In genomic region chr16:11497851-11498289, GRCh38 we compare ENCODE assay signal across 8 cellular contexts.
A peak's percentile ranks its signal among the peaks of the same experiment; 100 is the strongest.
DNase-seq lines count a peak whose midpoint lies in the region; ATAC-seq and TF ChIP-seq lines count a peak whose summit lies in the region.

No MANE protein-coding gene starts in this region.

- no peaks in the 10 kb centered on the region for H3K27me3 ChIP-seq in upper lobe of left lung

- peaks cover 21 to 33% (median 25%) of the 10 kb centered on the region in 4 donors for H3K4me1 ChIP-seq in upper lobe of left lung

- no peak for TF ChIP-seq CTCF in upper lobe of left lung (IDR thresholded peaks at IDR 0.05)

- H3K27ac ChIP-seq in upper lobe of left lung, result peak overlapping the region; percentile 31 to 82 (median 58)

- 53 to 56% methylated on average over 5 of the region's 5 CpGs for WGBS in upper lobe of left lung, 2 donors

- no peak for DNase-seq in activated CD4-positive, alpha-beta T cell treated with anti-CD3 and anti-CD28 coated beads, Interleukin-2, amount 10 ng/mL, durations not matched to agents 24 days and 14 days
- no peak for DNase-seq in activated CD4-positive, alpha-beta T cell treated with anti-CD3 and anti-CD28 coated beads for 1 hour
- DNase-seq in left kidney (ENCODE audit: low read depth, low spot score) (peak; percentile 51), upper lobe of left lung (peak in 1 of 2 donors; percentile 52), SHP77 (lab: John Stamatoyannopoulos, UW) (no peak), HuH-7.5 (ENCODE audit: low spot score) (no peak)

- no peak for ATAC-seq in activated T-helper 17 cell treated with anti-CD3 and anti-CD28 coated beads, Interleukin-2, amount 50 U/mL, for 72 hours (replicated peaks)
- ATAC-seq in upper lobe of left lung (ENCODE audit: low FRiP score in 2 of 2) (no peak), GM21367 (IDR thresholded peaks at IDR 0.05; ENCODE audit: unreplicated experiment) (no peak)

- TF ChIP-seq POLR2A in upper lobe of left lung (IDR thresholded peaks at IDR 0.05), result no peak

- H3K9me3 Mint-ChIP-seq in activated CD4-positive, alpha-beta T cell treated with anti-CD3 and anti-CD28 coated beads, Interleukin-2, amount 10 ng/mL, durations not matched to agents 24 days and 14 days, result no peaks in the 10 kb centered on the region
- H3K9me3 Mint-ChIP-seq in activated T-helper 17 cell treated with anti-CD3 and anti-CD28 coated beads, Interleukin-2, amount 50 U/mL, for 72 hours, result no peaks in the 10 kb centered on the region

- H3K36me3 Mint-ChIP-seq in activated CD4-positive, alpha-beta T cell treated with anti-CD3 and anti-CD28 coated beads, Interleukin-2, amount 10 ng/mL, durations not matched to agents 24 days and 14 days (ENCODE audit: low read depth), result no peaks in the 10 kb centered on the region
- no peaks in the 10 kb centered on the region for H3K36me3 Mint-ChIP-seq in activated T-helper 17 cell treated with anti-CD3 and anti-CD28 coated beads, Interleukin-2, amount 50 U/mL, for 72 hours (ENCODE audit: low read depth)

- no peak overlapping the region for H3K4me3 Mint-ChIP-seq in activated CD4-positive, alpha-beta T cell treated with anti-CD3 and anti-CD28 coated beads, Interleukin-2, amount 10 ng/mL, durations not matched to agents 24 days and 14 days
- H3K4me3 Mint-ChIP-seq in activated T-helper 17 cell treated with anti-CD3 and anti-CD28 coated beads, Interleukin-2, amount 50 U/mL, for 72 hours, result no peak overlapping the region

- intact Hi-C loops in activated CD4-positive, alpha-beta T cell treated with anti-CD3 and anti-CD28 coated beads, Interleukin-2, amount 10 ng/mL, durations not matched to agents 24 days and 14 days (cut with micrococcal nuclease), result no loop called here

- TF ChIP-seq EP300 in upper lobe of left lung (IDR thresholded peaks at IDR 0.05), result no peak

- peak overlapping the region; percentile 16 for H3K27ac Mint-ChIP-seq in activated CD4-positive, alpha-beta T cell treated with anti-CD3 and anti-CD28 coated beads, Interleukin-2, amount 10 ng/mL, durations not matched to agents 24 days and 14 days
- peak overlapping the region; percentile 68 for H3K27ac Mint-ChIP-seq in activated T-helper 17 cell treated with anti-CD3 and anti-CD28 coated beads, Interleukin-2, amount 50 U/mL, for 72 hours

- no peaks in the 10 kb centered on the region for H3K36me3 ChIP-seq in upper lobe of left lung

- H3K27me3 Mint-ChIP-seq in activated CD4-positive, alpha-beta T cell treated with anti-CD3 and anti-CD28 coated beads, Interleukin-2, amount 10 ng/mL, durations not matched to agents 24 days and 14 days, result no peaks in the 10 kb centered on the region
- no peaks in the 10 kb centered on the region for H3K27me3 Mint-ChIP-seq in activated T-helper 17 cell treated with anti-CD3 and anti-CD28 coated beads, Interleukin-2, amount 50 U/mL, for 72 hours

- H3K4me3 ChIP-seq in upper lobe of left lung, result no peak overlapping the region

- H3K4me1 Mint-ChIP-seq in activated CD4-positive, alpha-beta T cell treated with anti-CD3 and anti-CD28 coated beads, Interleukin-2, amount 10 ng/mL, durations not matched to agents 24 days and 14 days, result peaks cover 13% of the 10 kb centered on the region
- peaks cover 7% of the 10 kb centered on the region for H3K4me1 Mint-ChIP-seq in activated T-helper 17 cell treated with anti-CD3 and anti-CD28 coated beads, Interleukin-2, amount 50 U/mL, for 72 hours

- H3K9me3 ChIP-seq in upper lobe of left lung, result no peaks in the 10 kb centered on the region
